8 cellular contexts compared by ENCODE assay signal in the genomic region with DNA sequence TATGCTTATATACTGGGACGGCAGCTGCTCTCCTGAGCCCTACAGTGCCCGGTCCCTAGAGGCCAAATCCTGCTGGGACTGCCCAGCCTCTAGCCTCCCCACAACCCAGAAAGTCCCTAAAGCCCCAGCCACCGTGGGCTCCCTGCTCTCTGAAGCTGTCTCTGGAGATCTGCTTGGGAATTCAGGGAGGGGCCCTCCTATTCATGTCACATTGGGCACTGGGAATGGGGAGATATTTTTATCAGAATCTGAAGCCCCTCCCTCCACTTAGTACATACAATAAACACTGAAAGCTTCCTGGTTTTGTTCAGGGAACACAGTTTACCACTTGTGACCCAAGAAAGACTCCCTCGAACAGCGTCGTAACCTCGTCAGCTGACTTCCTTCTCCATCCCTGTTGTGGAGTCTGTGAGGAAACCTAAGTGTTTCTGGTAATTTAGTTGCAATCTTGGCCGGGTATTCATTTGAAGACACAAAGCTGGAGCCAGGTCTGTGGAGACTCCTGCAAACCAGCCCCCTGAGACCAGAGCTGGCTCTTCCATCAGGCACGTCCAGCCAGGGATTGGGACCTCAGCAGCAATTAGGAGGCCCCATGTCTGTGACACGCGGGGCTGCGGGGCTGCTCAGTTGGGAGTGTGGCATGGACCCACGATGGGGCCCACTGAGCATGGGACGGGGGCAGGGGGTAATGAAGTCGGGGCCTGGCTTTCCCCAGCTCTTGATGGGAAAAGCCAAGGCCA. TPM values are rescaled to one million over a fixed set of nuclear protein-coding genes. Genes with fewer than 3 reads are reported as not detected.
A peak's percentile ranks its signal among the peaks of the same experiment; 100 is the strongest.
DNase-seq lines count a peak whose midpoint lies in the region; ATAC-seq and TF ChIP-seq lines count a peak whose summit lies in the region.

No MANE protein-coding gene starts in this region.

- H3K27ac Mint-ChIP-seq in activated CD8-positive, alpha-beta T cell treated with anti-CD3 and anti-CD28 coated beads for 36 hours: peak overlapping the region; percentile 83

- CTCF ChIA-PET in activated CD8-positive, alpha-beta T cell treated with anti-CD3 and anti-CD28 coated beads for 36 hours (lab: Charles Lee): interaction anchor here (0.7 to 2.2 kb wide), 3 partner anchors 51 to 166 kb away, joined by 3 to 11 read pairs (median 3); no protein-coding TSS in a partner anchor

- no peak for TF ChIP-seq CTCF in activated CD8-positive, alpha-beta T cell treated with anti-CD3 and anti-CD28 coated beads for 36 hours (IDR thresholded peaks at IDR 0.05)
- no peak for TF ChIP-seq CTCF in cardiac muscle cell (IDR thresholded peaks at IDR 0.05; ENCODE audit: low read depth, low read length)

- H3K36me3 ChIP-seq in cardiac muscle cell: peaks cover 5% of the 10 kb centered on the region

- peak overlapping the region; percentile 65 for H3K27ac ChIP-seq in cardiac muscle cell

- no peaks in the 10 kb centered on the region for H3K27me3 ChIP-seq in cardiac muscle cell

- DNase-seq in GF-D8 (lab: John Stamatoyannopoulos, UW): peak; percentile 72
- no peak for DNase-seq in activated CD8-positive, alpha-beta T cell treated with anti-CD3 and anti-CD28 coated beads for 36 hours
- peak in 1 of 2 donors; percentile 79 for DNase-seq in cardiac muscle cell (ENCODE audit: low read depth in 1 of 2, low spot score in 1 of 2)
- DNase-seq in putamen (ENCODE audit: low spot score): peak; percentile 54
- no peak for DNase-seq in NCI-H1417 treated with DMSO at 0.1 percent for 48 hours (lab: John Stamatoyannopoulos, UW)

- POLR2A ChIA-PET in activated CD8-positive, alpha-beta T cell treated with anti-CD3 and anti-CD28 coated beads for 36 hours (lab: Charles Lee): interaction anchor here (0.7 to 3.4 kb wide), 7 partner anchors 8 to 58 kb away, joined by 3 to 19 read pairs (median 3); a partner anchor contains a TSS

- H3K9me3 ChIP-seq in cardiac muscle cell (ENCODE audit: low read depth): no peaks in the 10 kb centered on the region

- H3K27me3 Mint-ChIP-seq in activated CD8-positive, alpha-beta T cell treated with anti-CD3 and anti-CD28 coated beads for 36 hours: no peaks in the 10 kb centered on the region

- H3K9me3 Mint-ChIP-seq in activated CD8-positive, alpha-beta T cell treated with anti-CD3 and anti-CD28 coated beads for 36 hours: no peaks in the 10 kb centered on the region

- H3K4me1 Mint-ChIP-seq in activated CD8-positive, alpha-beta T cell treated with anti-CD3 and anti-CD28 coated beads for 36 hours (ENCODE audit: low read depth): peaks cover 59% of the 10 kb centered on the region

- no peak overlapping the region for H3K4me3 ChIP-seq in cardiac muscle cell

- no peak for ATAC-seq in activated CD8-positive, alpha-beta T cell treated with anti-CD3 and anti-CD28 coated beads for 36 hours
- ATAC-seq in HG02763 (IDR thresholded peaks at IDR 0.05; ENCODE audit: unreplicated experiment): no peak
- ATAC-seq in GM21381 (IDR thresholded peaks at IDR 0.05; ENCODE audit: unreplicated experiment): no peak
- ATAC-seq in GM21390 (IDR thresholded peaks at IDR 0.05; ENCODE audit: unreplicated experiment): no peak

- H3K4me3 Mint-ChIP-seq in activated CD8-positive, alpha-beta T cell treated with anti-CD3 and anti-CD28 coated beads for 36 hours: no peak overlapping the region

- peaks cover 35% of the 10 kb centered on the region for H3K36me3 Mint-ChIP-seq in activated CD8-positive, alpha-beta T cell treated with anti-CD3 and anti-CD28 coated beads for 36 hours (ENCODE audit: low read depth)

- intact Hi-C loops in activated CD8-positive, alpha-beta T cell treated with anti-CD3 and anti-CD28 coated beads for 36 hours (cut with micrococcal nuclease): no loop called here

- peaks cover 61% of the 10 kb centered on the region for H3K4me1 ChIP-seq in cardiac muscle cell (ENCODE audit: low read depth)

RNA-seq across cellular contexts. Expression of a gene that starts 38.5 kb away (rescaled TPM):
- 10 to 100 TPM; 42.1 to 43.3 TPM for total RNA-seq in activated CD8-positive, alpha-beta T cell treated with anti-CD3 and anti-CD28 coated beads for 36 hours
- total RNA-seq in cardiac muscle cell: 52.5 and 64.7 TPM in 2 replicates
- 46.7 and 50.7 TPM in 2 replicates for polyA plus RNA-seq in cardiac muscle cell

RNA-seq across cellular contexts. Expression of a gene that starts 57.1 kb away (rescaled TPM):
- 10 to 100 TPM; 48.6 to 49.1 TPM for total RNA-seq in activated CD8-positive, alpha-beta T cell treated with anti-CD3 and anti-CD28 coated beads for 36 hours
- total RNA-seq in cardiac muscle cell: 51.7 and 59.0 TPM in 2 replicates
- polyA plus RNA-seq in cardiac muscle cell: 33.3 and 45.5 TPM in 2 replicates

Comparison
In these comparisons a context has a peak if more than half of its experiments do, and no peak if none do; other contexts are left out.
1. DNase-seq: peak in GF-D8 (single experiment) and putamen (single experiment); none in activated CD8-positive, alpha-beta T cell treated with anti-CD3 and anti-CD28 coated beads for 36 hours (single experiment) and NCI-H1417 treated with DMSO at 0.1 percent for 48 hours (single experiment).